In the genomic region with DNA sequence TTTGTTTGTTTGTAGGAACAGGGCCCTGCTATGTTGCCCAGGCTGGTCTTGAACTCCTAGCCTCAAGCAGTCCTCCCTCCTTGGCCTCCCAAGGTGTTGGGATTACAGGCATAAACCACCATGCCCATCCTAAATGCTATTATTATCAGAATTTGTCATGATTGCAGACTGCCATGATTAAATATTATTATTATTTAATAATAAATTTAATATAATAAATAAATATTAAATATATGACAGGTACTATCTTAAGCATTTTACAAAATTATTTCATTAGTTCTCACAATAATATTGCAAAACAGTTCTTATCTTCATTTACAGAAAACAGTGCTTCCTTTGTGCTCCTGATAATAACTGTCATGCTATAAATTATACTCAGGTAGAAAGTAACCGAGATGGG, we compare ENCODE assay signal across 22 cellular contexts.
DNase-seq lines count a peak whose midpoint lies in the region; ATAC-seq, FAIRE-seq and TF ChIP-seq lines count a peak whose summit lies in the region.
"Had no signal": no experiment of that assay in that cellular context is flagged by ENCODE, and none has a peak within 500 bp of the region (broad histone marks: within the 10 kb centered on the region; RNA-seq: fewer than 3 reads in every experiment).

No MANE protein-coding gene starts in this region.

- peaks cover 44% of the 10 kb centered on the region for H3K4me1 ChIP-seq in DOHH2 (ENCODE audit: control insufficient read depth, low read length)
- no peaks in the 10 kb centered on the region; a peak in 1 of 5 replicates for H3K4me1 ChIP-seq in K562 (replicated peaks in 1 of 2; ENCODE audit: control insufficient read depth in 2 of 2, insufficient read depth in 2 of 2, low read length in 2 of 2)
- H3K4me1 ChIP-seq: A549, HAP-1 had no signal

- H4K20me1 ChIP-seq in DOHH2 (ENCODE audit: control insufficient read depth, insufficient read depth, low read depth, low read length) (no peaks in the 10 kb centered on the region), SU-DHL-6 (ENCODE audit: low read depth, low read length) (no peaks in the 10 kb centered on the region), K562 (replicated peaks; ENCODE audit: control insufficient read depth, insufficient read depth, low read length) (no peaks in the 10 kb centered on the region)

- no peak for TF ChIP-seq EP300 in K562 (IDR thresholded peaks at IDR 0.05; ENCODE audit: low read length)

- no peak for TF ChIP-seq POLR2A in K562 (conservative IDR thresholded peaks at IDR 0.05)

- H3K36me3 ChIP-seq in DOHH2 (ENCODE audit: control insufficient read depth, low read length) (no peaks in the 10 kb centered on the region), SU-DHL-6 (ENCODE audit: low read length) (no peaks in the 10 kb centered on the region), K562 (ENCODE audit: control insufficient read depth, insufficient read depth, low read length) (no peaks in the 10 kb centered on the region)
- H3K36me3 ChIP-seq: HAP-1 had no signal

- no peaks in the 10 kb centered on the region for H3K9me1 ChIP-seq in K562 (ENCODE audit: control insufficient read depth, insufficient read depth, low read length)

- H3K27ac ChIP-seq in DOHH2 (ENCODE audit: low read depth, low read length): peak overlapping the region; percentile 70
- peak overlapping the region; percentile 89 for H3K27ac ChIP-seq in SU-DHL-6 (ENCODE audit: low read depth, low read length)
- H3K27ac ChIP-seq in K562 (ENCODE audit: extremely low read depth, low read depth, low read length): no peak overlapping the region
- H3K27ac ChIP-seq: A549 had no signal

- H3K4me3 ChIP-seq in DOHH2 (ENCODE audit: low read length): no peak overlapping the region
- no peak overlapping the region for H3K4me3 ChIP-seq in SU-DHL-6 (ENCODE audit: insufficient read depth, low read length, poor library complexity, severe bottlenecking)
- H3K4me3 ChIP-seq in K562: no peak overlapping the region
- H3K4me3 ChIP-seq: A549, GM12878, GM23338, HAP-1 had no signal

- no peaks in the 10 kb centered on the region for H3K27me3 ChIP-seq in DOHH2 (ENCODE audit: control insufficient read depth, low read length)
- no peaks in the 10 kb centered on the region for H3K27me3 ChIP-seq in SU-DHL-6 (ENCODE audit: low read length)
- H3K27me3 ChIP-seq in K562 (ENCODE audit: control insufficient read depth in 2 of 2, insufficient read depth in 2 of 2, low read length in 2 of 2): no peaks in the 10 kb centered on the region

- 4% methylated on average over 1 of the region's 1 CpG for WGBS in K562 (ENCODE audit: insufficient coverage, low coverage, missing lambda C conversion rate)

- CTCF ChIA-PET in K562 (lab: Yijun Ruan, JAX; ENCODE audit: low intra/inter-chr PET ratio): no interaction called here

- H3F3A ChIP-seq in DOHH2 (ENCODE audit: control insufficient read depth, insufficient read depth): peaks cover 9% of the 10 kb centered on the region
- H3F3A ChIP-seq in SU-DHL-6 (ENCODE audit: insufficient read depth): peaks cover 16% of the 10 kb centered on the region; the same call in 1 of the 2 replicates

- TF ChIP-seq RAD21 in K562 (CRISPR knock-in tag; conservative IDR thresholded peaks at IDR 0.05 in 1 of 2, IDR thresholded peaks at IDR 0.05 in 1 of 2): no peak

- no TSS peak for BruUV-seq in K562 (replicated peaks; lab: Mats Ljungman, UMichigan)

- no peak overlapping the region for H2AFZ ChIP-seq in SU-DHL-6 (ENCODE audit: low read depth, low read length, severe bottlenecking)
- H2AFZ ChIP-seq in K562 (ENCODE audit: low read depth, low read length): no peak overlapping the region
- H2AFZ ChIP-seq: GM23338 had no signal

- TF ChIP-seq CTCF in DOHH2 (IDR thresholded peaks at IDR 0.05; ENCODE audit: low read depth, low read length, poor library complexity, severe bottlenecking): no peak
- TF ChIP-seq CTCF in SU-DHL-6 (IDR thresholded peaks at IDR 0.05; ENCODE audit: insufficient read depth, low read length, poor library complexity, severe bottlenecking): no peak
- TF ChIP-seq CTCF in K562 (IDR thresholded peaks at IDR 0.05 in 2 of 3, conservative IDR thresholded peaks at IDR 0.05 in 1 of 3; ENCODE audit: insufficient read depth in 2 of 3, low read depth in 1 of 3, low read length in 3 of 3): no peak

- DNase-seq in K562 (ENCODE audit: extremely low read depth in 1 of 4, low spot score in 3 of 4) (no peak), NK-92 (lab: John Stamatoyannopoulos, UW; ENCODE audit: unreplicated experiment) (no peak), NCI-H524 (lab: John Stamatoyannopoulos, UW) (no peak)
- DNase-seq: 8988T; ACHN; AML-193; C1 segment of cervical spinal cord; Calu3; CD4-positive, alpha-beta memory T cell; COR-L47; DND-41; EL; GDM1; HFFc6 had no signal

- H3K79me2 ChIP-seq in DOHH2 (ENCODE audit: control insufficient read depth, low read length) (no peaks in the 10 kb centered on the region), SU-DHL-6 (ENCODE audit: insufficient read depth, low read length) (no peaks in the 10 kb centered on the region), K562 (ENCODE audit: control insufficient read depth, insufficient read depth, low read length) (no peaks in the 10 kb centered on the region)

- in situ Hi-C loops in K562 (cut with MboI): no loop called here

- H3K9me3 ChIP-seq in DOHH2 (ENCODE audit: control insufficient read depth, insufficient read depth, low read length) (no peaks in the 10 kb centered on the region), SU-DHL-6 (ENCODE audit: insufficient read depth, low read length) (no peaks in the 10 kb centered on the region), K562 (replicated peaks; ENCODE audit: control insufficient read depth, insufficient read depth, low read depth, low read length) (no peaks in the 10 kb centered on the region)
- H3K9me3 ChIP-seq: A549, HAP-1 had no signal

- intact Hi-C loops in K562 (cut with micrococcal nuclease): no loop called here

- ATAC-seq in K562 (no peak), GM18519 (IDR thresholded peaks at IDR 0.05; ENCODE audit: low FRiP score, unreplicated experiment) (no peak)
- ATAC-seq: A549, GM23338 had no signal

- H3K4me2 ChIP-seq in DOHH2 (ENCODE audit: low read length) (peak overlapping the region; percentile 40), SU-DHL-6 (ENCODE audit: low read depth, low read length, poor library complexity, severe bottlenecking) (peak overlapping the region; percentile 52), K562 (ENCODE audit: insufficient read depth, low read length) (no peak overlapping the region)
- H3K4me2 ChIP-seq: A549, GM23338 had no signal

- FAIRE-seq in K562 (lab: Jason Lieb, UNC): no peak
- FAIRE-seq: A549, H54 had no signal

- H3K9me2 ChIP-seq in DOHH2 (replicated peaks; ENCODE audit: control insufficient read depth, low read length): no peaks in the 10 kb centered on the region
- H3K9me2 ChIP-seq in SU-DHL-6 (replicated peaks; ENCODE audit: insufficient read depth, low read length): no peaks in the 10 kb centered on the region

- POLR2A ChIA-PET in K562 (lab: Yijun Ruan, JAX): no interaction called here

- H3K9ac ChIP-seq in SU-DHL-6 (ENCODE audit: low read length) (no peak overlapping the region), K562 (ENCODE audit: insufficient read depth in 1 of 2, low read depth in 2 of 2, low read length in 2 of 2) (no peak overlapping the region)

TF ChIP-seq in K562, 482 proteins besides CTCF, POLR2A, EP300 and RAD21 (continues in another document):
- 0 out of 2 replicates have a peak, but pooled peaks have one; percentile 22 for TF ChIP-seq TAL1 (IDR thresholded peaks at IDR 0.05)
- TF ChIP-seq CC2D1A (IDR thresholded peaks at IDR 0.05): no peak
- TF ChIP-seq CHD1 (IDR thresholded peaks at IDR 0.05; ENCODE audit: low read length): no peak
- 0 out of 2 replicates have a peak, but pooled peaks have one; percentile 7 for TF ChIP-seq CEBPB (tag; IDR thresholded peaks at IDR 0.05)
- no peak for TF ChIP-seq MCM2 (IDR thresholded peaks at IDR 0.05; ENCODE audit: low read depth)
- no peak for TF ChIP-seq ERF (CRISPR knock-in tag; IDR thresholded peaks at IDR 0.05)
- no peak for TF ChIP-seq ZC3H8 (IDR thresholded peaks at IDR 0.05)
- no peak for TF ChIP-seq PRPF4 (IDR thresholded peaks at IDR 0.05; ENCODE audit: insufficient read depth, low read depth, low read length, poor library complexity, severe bottlenecking)
- TF ChIP-seq ETV1 (tag; conservative IDR thresholded peaks at IDR 0.05; ENCODE audit: low read depth): 0 out of 2 replicates have a peak, but pooled peaks have one; percentile 7
- no peak for TF ChIP-seq ZNF79 (CRISPR knock-in tag; IDR thresholded peaks at IDR 0.05; ENCODE audit: low read depth)
- no peak for TF ChIP-seq NCOA4 (IDR thresholded peaks at IDR 0.05; ENCODE audit: partially characterized antibody)
- TF ChIP-seq SMARCC2 (IDR thresholded peaks at IDR 0.05; ENCODE audit: low read depth): no peak
- TF ChIP-seq SP1 (CRISPR knock-in tag; IDR thresholded peaks at IDR 0.05): no peak
- TF ChIP-seq, protein P1, sequence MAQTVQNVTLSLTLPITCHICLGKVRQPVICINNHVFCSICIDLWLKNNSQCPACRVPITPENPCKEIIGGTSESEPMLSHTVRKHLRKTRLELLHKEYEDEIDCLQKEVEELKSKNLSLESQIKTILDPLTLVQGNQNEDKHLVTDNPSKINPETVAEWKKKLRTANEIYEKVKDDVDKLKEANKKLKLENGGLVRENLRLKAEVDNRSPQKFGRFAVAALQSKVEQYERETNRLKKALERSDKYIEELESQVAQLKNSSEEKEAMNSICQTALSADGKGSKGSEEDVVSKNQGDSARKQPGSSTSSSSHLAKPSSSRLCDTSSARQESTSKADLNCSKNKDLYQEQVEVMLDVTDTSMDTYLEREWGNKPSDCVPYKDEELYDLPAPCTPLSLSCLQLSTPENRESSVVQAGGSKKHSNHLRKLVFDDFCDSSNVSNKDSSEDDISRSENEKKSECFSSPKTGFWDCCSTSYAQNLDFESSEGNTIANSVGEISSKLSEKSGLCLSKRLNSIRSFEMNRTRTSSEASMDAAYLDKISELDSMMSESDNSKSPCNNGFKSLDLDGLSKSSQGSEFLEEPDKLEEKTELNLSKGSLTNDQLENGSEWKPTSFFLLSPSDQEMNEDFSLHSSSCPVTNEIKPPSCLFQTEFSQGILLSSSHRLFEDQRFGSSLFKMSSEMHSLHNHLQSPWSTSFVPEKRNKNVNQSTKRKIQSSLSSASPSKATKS (CRISPR knock-in tag; IDR thresholded peaks at IDR 0.05): no peak
- no peak for TF ChIP-seq SOX6 (IDR thresholded peaks at IDR 0.05)
- TF ChIP-seq NR4A1 (CRISPR knock-in tag; IDR thresholded peaks at IDR 0.05): no peak
- TF ChIP-seq NR4A1 (tag; IDR thresholded peaks at IDR 0.05): no peak
